Comparison of ENCODE assay signal across 13 cellular contexts in the genomic region with DNA sequence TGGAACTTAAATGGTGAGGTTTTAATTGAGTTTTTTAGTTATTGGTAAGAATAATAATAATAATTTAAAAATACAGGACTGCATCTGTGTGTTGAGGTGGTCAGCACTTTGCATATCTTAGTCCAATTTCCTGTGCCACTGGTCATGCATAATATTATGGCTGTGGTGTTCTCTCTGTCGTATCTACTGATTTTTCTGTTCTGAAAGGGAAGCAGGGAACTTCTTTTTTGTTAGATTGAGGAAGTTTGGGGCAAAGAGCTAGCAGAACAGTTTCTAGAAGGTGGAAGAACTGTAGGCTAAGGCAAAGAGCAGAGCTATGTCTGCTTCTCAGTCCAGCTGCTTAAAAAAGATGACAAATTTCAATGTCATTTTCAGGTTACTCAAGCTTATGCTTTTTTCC.
DNase-seq lines count a peak whose midpoint lies in the region; ATAC-seq and TF ChIP-seq lines count a peak whose summit lies in the region.
"Had no signal": no experiment of that assay in that cellular context is flagged by ENCODE, and none has a peak within 500 bp of the region (broad histone marks: within the 10 kb centered on the region; RNA-seq: fewer than 3 reads in every experiment).

No MANE protein-coding gene starts in this region.

- no peak overlapping the region for H3K23ac ChIP-seq in trophoblast cell (ENCODE audit: low read length)

- H3K27ac Mint-ChIP-seq in activated CD4-positive, alpha-beta memory T cell treated with anti-CD3 and anti-CD28 coated beads for 36 hours: peak overlapping the region; percentile 39
- no peak overlapping the region for H3K27ac Mint-ChIP-seq in activated CD4-positive, alpha-beta memory T cell treated with anti-CD3 and anti-CD28 coated beads, Interleukin-2, amount 10 ng/mL, durations not matched to agents 7 days and 5 days
- peak overlapping the region; percentile 68 for H3K27ac Mint-ChIP-seq in WTC11

- POLR2A ChIA-PET in activated CD4-positive, alpha-beta memory T cell treated with anti-CD3 and anti-CD28 coated beads for 36 hours (lab: Charles Lee): interaction anchor here (0.7 kb wide), 1 partner anchor 102 kb away, joined by 4 read pairs; the partner anchor contains the start of genes PECR and TMEM169
- POLR2A ChIA-PET in activated CD4-positive, alpha-beta memory T cell treated with anti-CD3 and anti-CD28 coated beads, Interleukin-2, amount 10 ng/mL, durations not matched to agents 7 days and 5 days (lab: Charles Lee): interaction anchor here (1.1 kb wide), 1 partner anchor 11 kb away, joined by 3 read pairs; no protein-coding TSS in a partner anchor
- POLR2A ChIA-PET in WTC11 (lab: Charles Lee): interaction anchor here (1.2 kb wide), 1 partner anchor 12 kb away, joined by 8 read pairs; no protein-coding TSS in a partner anchor

- H3K4me2 ChIP-seq in trophoblast cell (ENCODE audit: low read length): no peak overlapping the region
- H3K4me2 ChIP-seq: A549 had no signal

- peaks cover 0 to 49% (median 26%) of the 10 kb centered on the region in 6 donors for H3K36me3 ChIP-seq in spleen
- peaks cover 7 to 30% of the 10 kb centered on the region in 2 experiments for H3K36me3 ChIP-seq in trophoblast cell (ENCODE audit: control insufficient read depth in 1 of 2, insufficient read depth in 2 of 2, low read length in 2 of 2)

- no peaks in the 10 kb centered on the region for H3K79me2 ChIP-seq in trophoblast cell (ENCODE audit: control insufficient read depth, insufficient read depth, low read length, poor library complexity)

- TF ChIP-seq POLR2A in spleen (IDR thresholded peaks at IDR 0.05): no peak

- H3K27ac ChIP-seq in spleen (peak overlapping the region in 5 of 8 donors; percentile 15 to 62 (median 56)), trophoblast cell (ENCODE audit: low read depth, low read length) (no peak overlapping the region)
- H3K27ac ChIP-seq: A549 had no signal

- no peak overlapping the region for H2AFZ ChIP-seq in trophoblast cell (ENCODE audit: insufficient read depth, low read length, poor library complexity)

- peak; percentile 61 for ATAC-seq in HG03342 (IDR thresholded peaks at IDR 0.05; ENCODE audit: unreplicated experiment)
- ATAC-seq in WTC11: no peak
- ATAC-seq in HG03457 (IDR thresholded peaks at IDR 0.05; ENCODE audit: unreplicated experiment): no peak
- ATAC-seq: A549, esophagus mucosa had no signal

- no peaks in the 10 kb centered on the region for H3K27me3 Mint-ChIP-seq in activated CD4-positive, alpha-beta memory T cell treated with anti-CD3 and anti-CD28 coated beads for 36 hours
- H3K27me3 Mint-ChIP-seq in activated CD4-positive, alpha-beta memory T cell treated with anti-CD3 and anti-CD28 coated beads, Interleukin-2, amount 10 ng/mL, durations not matched to agents 7 days and 5 days: no peaks in the 10 kb centered on the region
- no peaks in the 10 kb centered on the region for H3K27me3 Mint-ChIP-seq in WTC11 (ENCODE audit: low read depth)

- H2BK120ac ChIP-seq in trophoblast cell (ENCODE audit: insufficient read depth, low read length, poor library complexity): no peak overlapping the region

- H3K4me1 ChIP-seq in spleen: peaks cover 16 to 71% (median 46%) of the 10 kb centered on the region in 6 donors
- H3K4me1 ChIP-seq in trophoblast cell (ENCODE audit: control insufficient read depth in 1 of 2, insufficient read depth in 2 of 2, low read length in 2 of 2): no peaks in the 10 kb centered on the region

- WGBS in spleen, 5 donors: 7 to 39% (median 30%) methylated on average over 1 of the region's 1 CpG
- no CpG with 5 or more reads among the region's 1 CpG for WGBS in trophoblast cell (ENCODE audit: extremely low coverage, insufficient coverage, insufficient read length)

- H3K4me3 Mint-ChIP-seq in activated CD4-positive, alpha-beta memory T cell treated with anti-CD3 and anti-CD28 coated beads for 36 hours: no peak overlapping the region
- H3K4me3 Mint-ChIP-seq in activated CD4-positive, alpha-beta memory T cell treated with anti-CD3 and anti-CD28 coated beads, Interleukin-2, amount 10 ng/mL, durations not matched to agents 7 days and 5 days: no peak overlapping the region
- no peak overlapping the region for H3K4me3 Mint-ChIP-seq in WTC11

- no peak overlapping the region for H3K14ac ChIP-seq in trophoblast cell (ENCODE audit: low read length)

- no peak overlapping the region for H3K4ac ChIP-seq in trophoblast cell (ENCODE audit: low read depth, low read length)

- intact Hi-C loops in activated CD4-positive, alpha-beta memory T cell treated with anti-CD3 and anti-CD28 coated beads for 36 hours (cut with micrococcal nuclease): no loop called here
- intact Hi-C loops in spleen (cut with DNase I; ENCODE audit: low total_unique reads): no loop called here

- H4K91ac ChIP-seq in trophoblast cell (ENCODE audit: low read depth, low read length): no peak overlapping the region

- no peak overlapping the region for H4K12ac ChIP-seq in trophoblast cell (ENCODE audit: low read depth, low read length)

- no peak overlapping the region for H3K18ac ChIP-seq in trophoblast cell (ENCODE audit: low read length)

- no peaks in the 10 kb centered on the region for H3K79me1 ChIP-seq in trophoblast cell (ENCODE audit: low read length)

- H3K36me3 Mint-ChIP-seq in activated CD4-positive, alpha-beta memory T cell treated with anti-CD3 and anti-CD28 coated beads for 36 hours: peaks cover 40% of the 10 kb centered on the region
- peaks cover 69% of the 10 kb centered on the region for H3K36me3 Mint-ChIP-seq in activated CD4-positive, alpha-beta memory T cell treated with anti-CD3 and anti-CD28 coated beads, Interleukin-2, amount 10 ng/mL, durations not matched to agents 7 days and 5 days (ENCODE audit: low read depth)
- H3K36me3 Mint-ChIP-seq in WTC11: peaks cover 20% of the 10 kb centered on the region

- DNase-seq in activated CD4-positive, alpha-beta memory T cell treated with anti-CD3 and anti-CD28 coated beads for 36 hours: no peak
- no peak for DNase-seq in activated CD4-positive, alpha-beta memory T cell treated with anti-CD3 and anti-CD28 coated beads, Interleukin-2, amount 10 ng/mL, durations not matched to agents 7 days and 5 days
- DNase-seq in WTC11 (ENCODE audit: low spot score): no peak
- DNase-seq in spleen: no peak
- no peak for DNase-seq in NCI-H748 (lab: John Stamatoyannopoulos, UW; ENCODE audit: unreplicated experiment)
- DNase-seq in trophoblast cell: no peak
- DNase-seq: IMR-90, NCI-H226, occipital lobe had no signal

- H3K4me1 Mint-ChIP-seq in activated CD4-positive, alpha-beta memory T cell treated with anti-CD3 and anti-CD28 coated beads for 36 hours (ENCODE audit: low read depth): peaks cover 68% of the 10 kb centered on the region
- peaks cover 35% of the 10 kb centered on the region for H3K4me1 Mint-ChIP-seq in activated CD4-positive, alpha-beta memory T cell treated with anti-CD3 and anti-CD28 coated beads, Interleukin-2, amount 10 ng/mL, durations not matched to agents 7 days and 5 days
- peaks cover 71% of the 10 kb centered on the region for H3K4me1 Mint-ChIP-seq in WTC11

- H3K27me3 ChIP-seq in spleen (replicated peaks in 1 of 7) (no peaks in the 10 kb centered on the region), trophoblast cell (ENCODE audit: insufficient read depth, low read length) (no peaks in the 10 kb centered on the region)

- H3K9me3 Mint-ChIP-seq in activated CD4-positive, alpha-beta memory T cell treated with anti-CD3 and anti-CD28 coated beads for 36 hours: no peaks in the 10 kb centered on the region
- H3K9me3 Mint-ChIP-seq in activated CD4-positive, alpha-beta memory T cell treated with anti-CD3 and anti-CD28 coated beads, Interleukin-2, amount 10 ng/mL, durations not matched to agents 7 days and 5 days: no peaks in the 10 kb centered on the region
- no peaks in the 10 kb centered on the region for H3K9me3 Mint-ChIP-seq in WTC11

- H3K4me3 ChIP-seq in spleen (no peak overlapping the region), trophoblast cell (ENCODE audit: low read depth, low read length) (no peak overlapping the region)
- H3K4me3 ChIP-seq: A549 had no signal

- no peak for TF ChIP-seq CTCF in WTC11 (IDR thresholded peaks at IDR 0.05)
- TF ChIP-seq CTCF in spleen (IDR thresholded peaks at IDR 0.05 in 8 of 11, conservative IDR thresholded peaks at IDR 0.05 in 3 of 11): no peak

- no peak overlapping the region for H2BK5ac ChIP-seq in trophoblast cell (ENCODE audit: low read depth, low read length, poor library complexity)

- H3K9ac ChIP-seq in trophoblast cell (ENCODE audit: low read length): no peak overlapping the region

- CTCF ChIA-PET in activated CD4-positive, alpha-beta memory T cell treated with anti-CD3 and anti-CD28 coated beads for 36 hours (lab: Charles Lee): interaction anchor here (0.5 to 2.0 kb wide), 4 partner anchors 10 to 43 kb away, joined by 3 to 7 read pairs (median 4); no protein-coding TSS in a partner anchor
- CTCF ChIA-PET in activated CD4-positive, alpha-beta memory T cell treated with anti-CD3 and anti-CD28 coated beads, Interleukin-2, amount 10 ng/mL, durations not matched to agents 7 days and 5 days (lab: Charles Lee): interaction anchor here (0.9 kb wide), 1 partner anchor 19 kb away, joined by 3 read pairs; no protein-coding TSS in a partner anchor
- CTCF ChIA-PET in WTC11 (lab: Charles Lee): interaction anchor here (1.2 to 1.4 kb wide), 2 partner anchors 11 to 69 kb away, joined by 3 read pairs; no protein-coding TSS in a partner anchor

- no peak overlapping the region for H2AK5ac ChIP-seq in trophoblast cell (ENCODE audit: low read length)

- H4K8ac ChIP-seq in trophoblast cell (ENCODE audit: low read depth, low read length): no peak overlapping the region

- no peaks in the 10 kb centered on the region for H3K9me3 ChIP-seq in spleen
- H3K9me3 ChIP-seq in trophoblast cell (ENCODE audit: insufficient read depth, low read depth, low read length): no peaks in the 10 kb centered on the region
- H3K9me3 ChIP-seq: A549 had no signal

- H2BK12ac ChIP-seq in trophoblast cell (ENCODE audit: low read length): no peak overlapping the region

TF ChIP-seq in WTC11, 78 proteins besides CTCF, POLR2A, EP300 and RAD21 (continues in another document):
- TF ChIP-seq NR2C2 (CRISPR knock-in tag; IDR thresholded peaks at IDR 0.05) (no peak), PRRX2 (CRISPR knock-in tag; IDR thresholded peaks at IDR 0.05) (no peak), FOXJ3 (CRISPR knock-in tag; IDR thresholded peaks at IDR 0.05; ENCODE audit: borderline replicate concordance) (no peak), SP1 (CRISPR knock-in tag; conservative IDR thresholded peaks at IDR 0.05) (no peak)
